1 cellular context compared by ENCODE assay signal in genomic region chr9:132078369-132079356, GRCh38.
TF ChIP-seq lines count a peak whose summit lies in the region.

No MANE protein-coding gene starts in this region.

TF ChIP-seq in GM12878, 131 proteins besides CTCF, POLR2A, EP300 and RAD21 (continued from another document):
- no peak for TF ChIP-seq NFXL1 (IDR thresholded peaks at IDR 0.05; ENCODE audit: borderline replicate concordance)
- TF ChIP-seq ZBTB40 (IDR thresholded peaks at IDR 0.05; ENCODE audit: borderline replicate concordance), result no peak
- no peak for TF ChIP-seq POU2F2 (IDR thresholded peaks at IDR 0.05; ENCODE audit: borderline replicate concordance, low read depth, low read length)
- TF ChIP-seq USF1 (IDR thresholded peaks at IDR 0.05; ENCODE audit: borderline replicate concordance, extremely low read length, insufficient read depth, low read depth, low read length), result no peak
- TF ChIP-seq ZZZ3 (IDR thresholded peaks at IDR 0.05; ENCODE audit: control insufficient read depth, insufficient read length, low read depth), result no peak
- TF ChIP-seq SMC3 (IDR thresholded peaks at IDR 0.05; ENCODE audit: borderline replicate concordance, low read length), result no peak
- no peak for TF ChIP-seq MYC (IDR thresholded peaks at IDR 0.05; ENCODE audit: insufficient read depth, insufficient read length, insufficient replicate concordance, low read length, severe bottlenecking)
- no peak for TF ChIP-seq CBX5 (IDR thresholded peaks at IDR 0.05; ENCODE audit: low read depth)
- no peak for TF ChIP-seq CBX3 (IDR thresholded peaks at IDR 0.05; ENCODE audit: borderline replicate concordance, low read depth)
- no peak for TF ChIP-seq USF2 (IDR thresholded peaks at IDR 0.05; ENCODE audit: borderline replicate concordance, low read depth, low read length)
- no peak for TF ChIP-seq ZNF687 (IDR thresholded peaks at IDR 0.05)
- TF ChIP-seq TAF1 (IDR thresholded peaks at IDR 0.05; ENCODE audit: borderline replicate concordance, low read depth, low read length), result no peak
- no peak for TF ChIP-seq BMI1 (IDR thresholded peaks at IDR 0.05; ENCODE audit: borderline replicate concordance)
- no peak for TF ChIP-seq ZNF274 (IDR thresholded peaks at IDR 0.05; ENCODE audit: insufficient read depth, insufficient read length)
- no peak for TF ChIP-seq RELB (IDR thresholded peaks at IDR 0.05; ENCODE audit: low read depth)
- no peak for TF ChIP-seq SIN3A (IDR thresholded peaks at IDR 0.05; ENCODE audit: low read depth, low read length)
- no peak for TF ChIP-seq IRF5 (IDR thresholded peaks at IDR 0.05; ENCODE audit: borderline replicate concordance)
